9 cellular contexts compared by ENCODE assay signal in genomic region chr3:106256249-106256957, GRCh38.
A peak's percentile ranks its signal among the peaks of the same experiment; 100 is the strongest.
DNase-seq lines count a peak whose midpoint lies in the region; ATAC-seq and TF ChIP-seq lines count a peak whose summit lies in the region.
"Had no signal": no experiment of that assay in that cellular context is flagged by ENCODE, and none has a peak within 500 bp of the region (broad histone marks: within the 10 kb centered on the region; RNA-seq: fewer than 3 reads in every experiment).

No MANE protein-coding gene starts in this region.

- TF ChIP-seq CTCF in spleen (IDR thresholded peaks at IDR 0.05 in 8 of 11, conservative IDR thresholded peaks at IDR 0.05 in 3 of 11) (no peak), suprapubic skin (IDR thresholded peaks at IDR 0.05) (no peak), sigmoid colon (IDR thresholded peaks at IDR 0.05) (no peak)

- H3K9me3 ChIP-seq in spleen, result peaks cover 0 to 6% (median under 1%) of the 10 kb centered on the region in 8 donors
- no peaks in the 10 kb centered on the region for H3K9me3 ChIP-seq in suprapubic skin
- peaks cover 0 to 2% (median 0%) of the 10 kb centered on the region in 4 donors for H3K9me3 ChIP-seq in sigmoid colon

- H3K36me3 ChIP-seq in spleen (no peaks in the 10 kb centered on the region), suprapubic skin (no peaks in the 10 kb centered on the region), sigmoid colon (no peaks in the 10 kb centered on the region)

- H3K27me3 ChIP-seq in spleen (replicated peaks in 1 of 7) (no peaks in the 10 kb centered on the region), suprapubic skin (no peaks in the 10 kb centered on the region), sigmoid colon (no peaks in the 10 kb centered on the region)

- H3K27ac ChIP-seq in spleen, result peak overlapping the region in 7 of 8 donors; percentile 58 to 85 (median 80)
- H3K27ac ChIP-seq in suprapubic skin, result no peak overlapping the region
- H3K27ac ChIP-seq in sigmoid colon, result no peak overlapping the region

- no peak for TF ChIP-seq POLR2A in spleen (IDR thresholded peaks at IDR 0.05)
- TF ChIP-seq POLR2A in suprapubic skin (IDR thresholded peaks at IDR 0.05), result no peak
- TF ChIP-seq POLR2A in sigmoid colon (IDR thresholded peaks at IDR 0.05), result no peak

- no peak for TF ChIP-seq EP300 in suprapubic skin (IDR thresholded peaks at IDR 0.05)
- TF ChIP-seq EP300 in sigmoid colon (IDR thresholded peaks at IDR 0.05), result no peak

- H3K4me3 ChIP-seq in spleen (peak overlapping the region in 7 of 8 donors; percentile 20 to 57 (median 29)), suprapubic skin (no peak overlapping the region), sigmoid colon (no peak overlapping the region)

- H3K4me1 ChIP-seq in spleen (peaks cover 0 to 5% (median 0%) of the 10 kb centered on the region in 6 donors), suprapubic skin (no peaks in the 10 kb centered on the region), sigmoid colon (no peaks in the 10 kb centered on the region)

- DNase-seq in spleen, result peak; percentile 77
- no peak for DNase-seq in suprapubic skin (ENCODE audit: low spot score in 2 of 2)
- DNase-seq in NCI-H1105 (lab: John Stamatoyannopoulos, UW), result no peak
- DNase-seq in NCI-H128 (lab: John Stamatoyannopoulos, UW; ENCODE audit: unreplicated experiment), result no peak
- no peak for DNase-seq in sigmoid colon

- ATAC-seq in GM19023 (IDR thresholded peaks at IDR 0.05; ENCODE audit: unreplicated experiment), result peak; percentile 34
- peak; percentile 31 for ATAC-seq in GM21825 (IDR thresholded peaks at IDR 0.05; ENCODE audit: unreplicated experiment)
- peak; percentile 33 for ATAC-seq in HG03342 (IDR thresholded peaks at IDR 0.05; ENCODE audit: unreplicated experiment)
- ATAC-seq: T-cell had no signal

- intact Hi-C loops in spleen (cut with DNase I; ENCODE audit: low total_unique reads) (no loop called here), sigmoid colon (cut with DNase I) (no loop called here)

- 64 to 79% (median 74%) methylated on average over 11 of the region's 11 CpGs for WGBS in spleen, 5 donors
- WGBS in suprapubic skin, result 84% methylated on average over 11 of the region's 11 CpGs
- WGBS in sigmoid colon, 2 donors, result 76 to 85% methylated on average over 11 of the region's 11 CpGs

Comparison
In these comparisons a context has a peak if more than half of its experiments do, and no peak if none do; other contexts are left out.
1. H3K27ac ChIP-seq: peak in spleen (7 of 8); none in suprapubic skin (single experiment) and sigmoid colon (0 of 4).
2. H3K4me3 ChIP-seq: peak in spleen (7 of 8); none in suprapubic skin (single experiment) and sigmoid colon (0 of 4).
3. Peak in every context shown above with its lines, with median percentiles within 50 percentile points of each other: ATAC-seq.